12 cellular contexts compared by ENCODE assay signal in genomic region chr2:239249781-239250180, GRCh38.
DNase-seq lines count a peak whose midpoint lies in the region; ATAC-seq, FAIRE-seq and TF ChIP-seq lines count a peak whose summit lies in the region.
"Had no signal": no experiment of that assay in that cellular context is flagged by ENCODE, and none has a peak within 500 bp of the region (broad histone marks: within the 10 kb centered on the region; RNA-seq: fewer than 3 reads in every experiment).

No MANE protein-coding gene starts in this region.

- no peak overlapping the region for H3K27ac Mint-ChIP-seq in astrocyte (ENCODE audit: unreplicated experiment)
- H3K27ac Mint-ChIP-seq: naive B cell had no signal

- peaks cover 12% of the 10 kb centered on the region for H3K79me2 ChIP-seq in astrocyte (ENCODE audit: insufficient read depth, low read length)

- ATAC-seq in GM19397 (IDR thresholded peaks at IDR 0.05; ENCODE audit: unreplicated experiment), result no peak

- H3K9me3 ChIP-seq in astrocyte (ENCODE audit: insufficient read depth, low read depth, low read length) (no peaks in the 10 kb centered on the region), skeletal muscle satellite cell (replicated peaks; ENCODE audit: low read length) (no peaks in the 10 kb centered on the region), prostate gland (no peaks in the 10 kb centered on the region)

- H3K9me3 Mint-ChIP-seq in astrocyte (ENCODE audit: unreplicated experiment), result no peaks in the 10 kb centered on the region
- H3K9me3 Mint-ChIP-seq: naive B cell had no signal

- H3K27ac ChIP-seq in astrocyte (ENCODE audit: low read depth, low read length) (no peak overlapping the region), prostate gland (no peak overlapping the region)

- H3K9ac ChIP-seq in astrocyte (ENCODE audit: low read length), result no peak overlapping the region
- peak overlapping the region; percentile 45 for H3K9ac ChIP-seq in skeletal muscle satellite cell (ENCODE audit: low read depth, low read length)

- FAIRE-seq in astrocyte (lab: Jason Lieb, UNC), result no peak

- H3K4me3 ChIP-seq in astrocyte (ENCODE audit: insufficient read depth, low read depth, low read length) (no peak overlapping the region), skeletal muscle satellite cell (ENCODE audit: low read length) (no peak overlapping the region), prostate gland (no peak overlapping the region)

- H2AFZ ChIP-seq in astrocyte (ENCODE audit: low read depth, low read length), result no peak overlapping the region

- intact Hi-C loops in prostate gland (cut with DNase I), result loop anchor here (10.0 kb wide), 1 partner anchor 105 kb away; no protein-coding TSS in a partner anchor

- H3K4me2 ChIP-seq in astrocyte (ENCODE audit: low read length), result peak overlapping the region; percentile 17
- H3K4me2 ChIP-seq in skeletal muscle satellite cell (ENCODE audit: low read length), result peak overlapping the region; percentile 68

- no peaks in the 10 kb centered on the region for H3K27me3 ChIP-seq in astrocyte (ENCODE audit: insufficient read depth, low read length)
- no peaks in the 10 kb centered on the region for H3K27me3 ChIP-seq in skeletal muscle satellite cell (ENCODE audit: control insufficient read depth, insufficient read depth, low read length)
- no peaks in the 10 kb centered on the region for H3K27me3 ChIP-seq in prostate gland (replicated peaks; ENCODE audit: insufficient read depth)

- no peak overlapping the region for H3K4me3 Mint-ChIP-seq in astrocyte (ENCODE audit: unreplicated experiment)
- H3K4me3 Mint-ChIP-seq: naive B cell had no signal

- WGBS in prostate gland, result 64% methylated on average over 17 of the region's 17 CpGs

- peak; percentile 91 for DNase-seq in H4 (ENCODE audit: low spot score)
- peak; percentile 17 for DNase-seq in astrocyte (ENCODE audit: low read depth)
- peak; percentile 95 for DNase-seq in hepatic stellate cell (ENCODE audit: low spot score)
- no peak for DNase-seq in activated naive CD4-positive, alpha-beta T cell (lab: John Stamatoyannopoulos, UW)
- DNase-seq in 8988T, result no peak
- no peak for DNase-seq in prostate gland (ENCODE audit: low spot score)
- DNase-seq: activated T-cell treated with anti-CD3 and anti-CD28 coated beads, Interleukin-2, amount 50 U/mL, for 48 hours; naive B cell; NCI-H187; T-helper 1 cell had no signal

- H3K36me3 ChIP-seq in astrocyte (ENCODE audit: insufficient read depth, low read length) (no peaks in the 10 kb centered on the region), skeletal muscle satellite cell (ENCODE audit: insufficient read depth, low read length) (no peaks in the 10 kb centered on the region), prostate gland (no peaks in the 10 kb centered on the region)

- no peak for TF ChIP-seq POLR2A in prostate gland (IDR thresholded peaks at IDR 0.05)

- H3K4me1 ChIP-seq in astrocyte (ENCODE audit: insufficient read depth, low read length) (peaks cover 14% of the 10 kb centered on the region), skeletal muscle satellite cell (ENCODE audit: control insufficient read depth, insufficient read depth, low read length) (peaks cover 27% of the 10 kb centered on the region), prostate gland (replicated peaks) (no peaks in the 10 kb centered on the region)

- H3K36me3 Mint-ChIP-seq in astrocyte (ENCODE audit: low read depth, unreplicated experiment), result no peaks in the 10 kb centered on the region
- H3K36me3 Mint-ChIP-seq: naive B cell had no signal

- TF ChIP-seq CTCF in astrocyte (IDR thresholded peaks at IDR 0.05; ENCODE audit: insufficient read depth, low read depth, low read length) (no peak), prostate gland (IDR thresholded peaks at IDR 0.05) (no peak)

- H3K4me1 Mint-ChIP-seq in astrocyte (ENCODE audit: low read depth, unreplicated experiment), result peaks cover 26% of the 10 kb centered on the region

- no peaks in the 10 kb centered on the region for H3K27me3 Mint-ChIP-seq in astrocyte (ENCODE audit: low read depth, unreplicated experiment)

- peaks cover 7% of the 10 kb centered on the region for H4K20me1 ChIP-seq in astrocyte (ENCODE audit: insufficient read depth, low read length)

Comparison
In these comparisons a context has a peak if more than half of its experiments do, and no peak if none do; other contexts are left out.
1. DNase-seq: peak in H4 (single experiment), astrocyte (single experiment) and hepatic stellate cell (single experiment); none in activated naive CD4-positive, alpha-beta T cell (0 of 4), 8988T (single experiment) and prostate gland (single experiment).